24 cellular contexts compared by ENCODE assay signal in the genomic region with DNA sequence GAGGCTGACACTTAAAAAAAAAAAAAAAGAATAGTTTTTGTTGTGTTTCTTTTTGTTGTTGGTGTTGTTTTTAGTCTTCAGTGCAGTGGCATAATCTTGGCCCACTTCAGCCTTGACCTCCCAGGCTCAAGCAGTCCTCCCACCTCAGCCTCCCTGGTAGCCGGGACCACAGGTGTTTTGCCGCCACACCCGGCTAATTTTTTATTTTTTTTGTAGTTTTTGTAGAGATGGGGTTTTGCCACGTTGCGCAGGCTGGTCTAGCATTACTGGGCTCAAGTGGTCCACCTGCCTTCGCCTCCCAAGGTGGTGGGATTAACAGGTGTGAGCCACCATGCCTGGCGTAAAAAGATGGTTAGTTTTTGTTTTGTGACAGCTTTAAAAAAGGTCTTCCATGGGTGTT.
"Had no signal": no experiment of that assay in that cellular context is flagged by ENCODE, and none has a peak within 500 bp of the region (broad histone marks: within the 10 kb centered on the region; RNA-seq: fewer than 3 reads in every experiment).

No MANE protein-coding gene starts in this region.

- H3K27ac Mint-ChIP-seq: IgD-negative memory B cell had no signal

- ATAC-seq: K562 had no signal

- H3K4me2 ChIP-seq: KMS-11, SK-N-SH had no signal

- DNase-seq: Kasumi-1, MM.1S, NCI-H1092 treated with DMSO at 0.1 percent for 48 hours, NCI-H1436, NCI-H187, NCI-H2029, NCI-H2081 treated with DMSO at 0.1 percent for 48 hours, NCI-H2171, NCI-H226, NCI-H446, NCI-H510A, NCI-H524 treated with DMSO at 0.1 percent for 48 hours, NCI-H69, NCI-H774, RPMI8226, SHP77, SK-N-SH, SW 1271 had no signal

- H3K4me3 ChIP-seq: K562 had no signal

- H3K9ac ChIP-seq: KMS-11, SK-N-SH had no signal

- FAIRE-seq: HTR-8/SVneo, K562, RCC 7860 had no signal

- H3K9me2 ChIP-seq: SK-N-SH had no signal

- H3K27me3 Mint-ChIP-seq: IgD-negative memory B cell had no signal

- H3K27ac ChIP-seq: HL-60, KMS-11 had no signal

- H3K4me3 Mint-ChIP-seq: IgD-negative memory B cell had no signal

- H3K9me3 Mint-ChIP-seq: IgD-negative memory B cell had no signal

- H3K9me3 ChIP-seq: SK-N-SH had no signal
